ENCODE assay signal across 8 cellular contexts in genomic region chr5:65925601-65926275, GRCh38. TPM values are rescaled to one million over a fixed set of nuclear protein-coding genes. Genes with fewer than 3 reads are reported as not detected.
DNase-seq lines count a peak whose midpoint lies in the region; ATAC-seq, FAIRE-seq and TF ChIP-seq lines count a peak whose summit lies in the region.

No MANE protein-coding gene starts in this region.

- WGBS in stomach, 5 donors: 0 to 1% (median 0%) methylated on average over 39 to 94 of the region's 94 CpGs

- no peaks in the 10 kb centered on the region for H3K27me3 Mint-ChIP-seq in neural crest cell (ENCODE audit: low read depth)

- peak; percentile 73 for ATAC-seq in GM21723 (IDR thresholded peaks at IDR 0.05; ENCODE audit: unreplicated experiment)

- no peaks in the 10 kb centered on the region for H3K9me3 Mint-ChIP-seq in neural crest cell

- H3K27ac ChIP-seq in stomach: peak overlapping the region; percentile 97 to 100 (median 99)

- peak overlapping the region; percentile 81 to 92 (median 86) for H3K4me3 ChIP-seq in stomach

- DNase-seq in ELF-1 (ENCODE audit: low read depth, low spot score) (peak; percentile 89), KG1 (lab: John Stamatoyannopoulos, UW) (peak; percentile 56), RCC 7860 (ENCODE audit: low spot score) (peak; percentile 64), fibroblast of the conjunctiva (ENCODE audit: low read depth) (peak; percentile 72), neural crest cell (ENCODE audit: low read depth, low spot score) (peak; percentile 76), stomach (peak; percentile 84)
- peak; percentile 92 for DNase-seq in activated effector memory CD4-positive, alpha-beta T cell treated with anti-CD3 and anti-CD28 coated beads, Interleukin-2, amount 50 U/mL, for 16 hours

- no peaks in the 10 kb centered on the region for H3K9me3 ChIP-seq in stomach

- TF ChIP-seq CTCF in neural crest cell (conservative IDR thresholded peaks at IDR 0.05) (peak; percentile 59), stomach (IDR thresholded peaks at IDR 0.05) (peak in 3 of 7 experiments; percentile 18 to 48 (median 31))

- peaks cover 34% of the 10 kb centered on the region for H3K4me1 Mint-ChIP-seq in neural crest cell

- H3K27ac Mint-ChIP-seq in neural crest cell (ENCODE audit: unreplicated experiment): peak overlapping the region; percentile 98

- no peaks in the 10 kb centered on the region for H3K36me3 Mint-ChIP-seq in neural crest cell (ENCODE audit: low read depth)

- intact Hi-C loops in stomach (cut with DNase I; ENCODE audit: low total_unique reads): no loop called here

- no peak for TF ChIP-seq EP300 in stomach (IDR thresholded peaks at IDR 0.05)

- peak in 2 of 4 donors; percentile 23 to 79 for TF ChIP-seq POLR2A in stomach (IDR thresholded peaks at IDR 0.05)

- H3K4me3 Mint-ChIP-seq in neural crest cell: peak overlapping the region; percentile 94

- FAIRE-seq in RCC 7860 (lab: Jason Lieb, UNC): no peak

- no peaks in the 10 kb centered on the region for H3K36me3 ChIP-seq in stomach

- no peaks in the 10 kb centered on the region for H3K27me3 ChIP-seq in stomach

- peaks cover 10 to 40% (median 21%) of the 10 kb centered on the region in 4 donors for H3K4me1 ChIP-seq in stomach

RNA-seq across cellular contexts. Expression of gene ERBIN, which starts 0.6 kb away (rescaled TPM):
- total RNA-seq in neural crest cell (51.2 and 52.2 TPM in 2 replicates), stomach (100 to 1,000 TPM in 1 of 5 donors, 10 to 100 TPM in 4; 30.1 to 207 (median 62.6) TPM)
- 10 to 100 TPM; 10.3 to 24.3 (median 15.3) TPM for polyA plus RNA-seq in stomach

Comparison
In these comparisons a context has a peak if more than half of its experiments do, and no peak if none do; other contexts are left out.
1. Peak in every context shown above with its lines: DNase-seq, ATAC-seq, H3K4me3 ChIP-seq and H3K27ac ChIP-seq.